ENCODE assay signal across 15 cellular contexts in genomic region chr22:31615481-31615840, GRCh38. TPM values are rescaled to one million over a fixed set of nuclear protein-coding genes. Genes with fewer than 3 reads are reported as not detected.
DNase-seq lines count a peak whose midpoint lies in the region; ATAC-seq and TF ChIP-seq lines count a peak whose summit lies in the region.
"Had no signal": no experiment of that assay in that cellular context is flagged by ENCODE, and none has a peak within 500 bp of the region (broad histone marks: within the 10 kb centered on the region; RNA-seq: fewer than 3 reads in every experiment).

No MANE protein-coding gene starts in this region.

- H3K9me3 ChIP-seq in Loucy (ENCODE audit: insufficient read depth, low read depth, low read length), result no peaks in the 10 kb centered on the region
- no peaks in the 10 kb centered on the region for H3K9me3 ChIP-seq in uterus
- H3K9me3 ChIP-seq: A549, Peyer's patch, transverse colon had no signal

- no peak overlapping the region for H2AFZ ChIP-seq in Loucy (ENCODE audit: low read length)

- H3K4me1 ChIP-seq in Loucy (ENCODE audit: insufficient read depth, low read length, poor library complexity, severe bottlenecking) (peaks cover 9% of the 10 kb centered on the region), uterus (no peaks in the 10 kb centered on the region)
- H3K4me1 ChIP-seq: A549 had no signal

- no peaks in the 10 kb centered on the region for H4K20me1 ChIP-seq in Loucy (ENCODE audit: insufficient read depth, low read length, poor library complexity, severe bottlenecking)

- no peak for TF ChIP-seq CTCF in Loucy (conservative IDR thresholded peaks at IDR 0.05; ENCODE audit: low read length)
- TF ChIP-seq CTCF in brain (conservative IDR thresholded peaks at IDR 0.05), result no peak
- TF ChIP-seq CTCF in neural crest cell (conservative IDR thresholded peaks at IDR 0.05), result no peak
- no peak for TF ChIP-seq CTCF in uterus (IDR thresholded peaks at IDR 0.05)

- H3K4me3 ChIP-seq in Loucy (ENCODE audit: low read length, poor library complexity, severe bottlenecking) (no peak overlapping the region), uterus (no peak overlapping the region)
- H3K4me3 ChIP-seq: A549, Peyer's patch, transverse colon had no signal

- CTCF ChIA-PET in activated CD4-positive, alpha-beta T cell treated with anti-CD3 and anti-CD28 coated beads for 36 hours (lab: Charles Lee), result interaction anchor here (2.3 kb wide), 1 partner anchor 18 kb away, joined by 7 read pairs; no protein-coding TSS in a partner anchor

- H3K36me3 ChIP-seq in Loucy (ENCODE audit: insufficient read depth, low read length) (peaks cover 38% of the 10 kb centered on the region; the same call in 1 of the 2 replicates), uterus (no peaks in the 10 kb centered on the region)

- H3K9ac ChIP-seq in Loucy (ENCODE audit: low read depth, low read length, poor library complexity, severe bottlenecking), result peak overlapping the region; percentile 6

- H3K4me1 Mint-ChIP-seq in activated CD4-positive, alpha-beta T cell treated with anti-CD3 and anti-CD28 coated beads for 36 hours, result peaks cover 26% of the 10 kb centered on the region
- H3K4me1 Mint-ChIP-seq in brain, result peaks cover 10% of the 10 kb centered on the region
- peaks cover 19% of the 10 kb centered on the region for H3K4me1 Mint-ChIP-seq in neural crest cell

- H3K27ac Mint-ChIP-seq in activated CD4-positive, alpha-beta T cell treated with anti-CD3 and anti-CD28 coated beads for 36 hours, result peak overlapping the region; percentile 86
- H3K27ac Mint-ChIP-seq in brain, result peak overlapping the region in 3 of 5 experiments; percentile 17 to 83 (median 73)
- peak overlapping the region; percentile 60 for H3K27ac Mint-ChIP-seq in neural crest cell (ENCODE audit: unreplicated experiment)

- peaks cover 46% of the 10 kb centered on the region for H3K36me3 Mint-ChIP-seq in activated CD4-positive, alpha-beta T cell treated with anti-CD3 and anti-CD28 coated beads for 36 hours (ENCODE audit: low read depth)
- H3K36me3 Mint-ChIP-seq in brain (peaks cover 8% of the 10 kb centered on the region), neural crest cell (ENCODE audit: low read depth) (peaks cover 3% of the 10 kb centered on the region)

- H3K27me3 ChIP-seq in Loucy (ENCODE audit: insufficient read depth, low read length, poor library complexity, severe bottlenecking) (no peaks in the 10 kb centered on the region), uterus (no peaks in the 10 kb centered on the region)
- H3K27me3 ChIP-seq: Peyer's patch, transverse colon had no signal

- H3K9me3 Mint-ChIP-seq in activated CD4-positive, alpha-beta T cell treated with anti-CD3 and anti-CD28 coated beads for 36 hours (ENCODE audit: low read depth), result no peaks in the 10 kb centered on the region
- no peaks in the 10 kb centered on the region for H3K9me3 Mint-ChIP-seq in brain
- H3K9me3 Mint-ChIP-seq in neural crest cell, result no peaks in the 10 kb centered on the region

- no peaks in the 10 kb centered on the region for H3K79me2 ChIP-seq in Loucy (ENCODE audit: insufficient read depth, low read length)

- no peaks in the 10 kb centered on the region for H3K9me2 ChIP-seq in Loucy (replicated peaks; ENCODE audit: low read depth, low read length)

- H3K4me3 Mint-ChIP-seq in activated CD4-positive, alpha-beta T cell treated with anti-CD3 and anti-CD28 coated beads for 36 hours, result no peak overlapping the region
- H3K4me3 Mint-ChIP-seq in brain, result no peak overlapping the region
- H3K4me3 Mint-ChIP-seq in neural crest cell, result peak overlapping the region; percentile 62

- intact Hi-C loops in activated CD4-positive, alpha-beta T cell treated with anti-CD3 and anti-CD28 coated beads for 36 hours (cut with DNase I, micrococcal nuclease), result no loop called here
- intact Hi-C loops in uterus (cut with DNase I; ENCODE audit: low total_unique reads), result no loop called here

- H3K27me3 Mint-ChIP-seq in activated CD4-positive, alpha-beta T cell treated with anti-CD3 and anti-CD28 coated beads for 36 hours, result no peaks in the 10 kb centered on the region
- H3K27me3 Mint-ChIP-seq in brain (peaks cover 4% of the 10 kb centered on the region), neural crest cell (ENCODE audit: low read depth) (no peaks in the 10 kb centered on the region)

- DNase-seq in activated CD4-positive, alpha-beta T cell treated with anti-CD3 and anti-CD28 coated beads for 36 hours, result no peak
- no peak for DNase-seq in activated CD4-positive, alpha-beta T cell treated with anti-CD3 and anti-CD28 coated beads for 48 hours
- DNase-seq in neural crest cell (ENCODE audit: low read depth, low spot score) (no peak), uterus (no peak)
- DNase-seq: NCI-H1092, NCI-H510A treated with DMSO at 0.1 percent for 48 hours, small intestine, T1000, transverse colon had no signal

- POLR2A ChIA-PET in activated CD4-positive, alpha-beta T cell treated with anti-CD3 and anti-CD28 coated beads for 36 hours (lab: Charles Lee), result interaction anchor here (0.6 to 1.9 kb wide), 3 partner anchors 12 to 44 kb away, joined by 3 to 9 read pairs (median 3); no protein-coding TSS in a partner anchor

- ATAC-seq in activated CD4-positive, alpha-beta T cell treated with anti-CD3 and anti-CD28 coated beads for 36 hours, result no peak
- ATAC-seq in HG03280 (IDR thresholded peaks at IDR 0.05; ENCODE audit: unreplicated experiment) (no peak), GM19035 (IDR thresholded peaks at IDR 0.05; ENCODE audit: unreplicated experiment) (no peak)

- no peaks in the 10 kb centered on the region for H3F3A ChIP-seq in Loucy (ENCODE audit: low read depth)

- no peak for TF ChIP-seq POLR2A in uterus (IDR thresholded peaks at IDR 0.05)

- H3K27ac ChIP-seq in uterus, result no peak overlapping the region
- H3K27ac ChIP-seq: A549, transverse colon had no signal

- H3K4me2 ChIP-seq in Loucy (ENCODE audit: low read depth, low read length, poor library complexity, severe bottlenecking), result peak overlapping the region; percentile 38
- H3K4me2 ChIP-seq: A549 had no signal

RNA-seq across cellular contexts. Expression of gene PISD, which starts 46.6 kb away (rescaled TPM):
- 10 to 100 TPM; 30.3 to 37.9 TPM for total RNA-seq in activated CD4-positive, alpha-beta T cell treated with anti-CD3 and anti-CD28 coated beads for 36 hours
- polyA plus RNA-seq in brain (ENCODE audit: insufficient read depth, low read depth, low replicate concordance), result 43.0 TPM
- total RNA-seq in neural crest cell, result 29.0 and 29.2 TPM in 2 replicates
- total RNA-seq in uterus, result 100 to 1,000 TPM in 1 of 4 donors, 10 to 100 TPM in 3; 21.8 to 205 (median 42.2) TPM
